ENCODE assay signal across 18 cellular contexts in genomic region chr10:78772486-78772885, GRCh38.
DNase-seq lines count a peak whose midpoint lies in the region; ATAC-seq and TF ChIP-seq lines count a peak whose summit lies in the region.
"Had no signal": no experiment of that assay in that cellular context is flagged by ENCODE, and none has a peak within 500 bp of the region (broad histone marks: within the 10 kb centered on the region; RNA-seq: fewer than 3 reads in every experiment).

No MANE protein-coding gene starts in this region.

- H3K27me3 ChIP-seq in left ventricle myocardium inferior (ENCODE audit: low read depth) (no peaks in the 10 kb centered on the region), sigmoid colon (no peaks in the 10 kb centered on the region)

- H3K36me3 ChIP-seq in left ventricle myocardium inferior (no peaks in the 10 kb centered on the region), sigmoid colon (no peaks in the 10 kb centered on the region)

- peak overlapping the region; percentile 21 for H3K27ac Mint-ChIP-seq in neural crest cell (ENCODE audit: unreplicated experiment)
- H3K27ac Mint-ChIP-seq in stimulated activated naive CD8-positive, alpha-beta T cell treated with anti-CD3 and anti-CD28 coated beads, Interleukin-15, amount 100 ng/mL, for 72 hours, result no peak overlapping the region
- H3K27ac Mint-ChIP-seq: CD14-positive monocyte, H9, HFFc6 had no signal

- no peak overlapping the region for H3K4me3 Mint-ChIP-seq in neural crest cell
- H3K4me3 Mint-ChIP-seq in stimulated activated naive CD8-positive, alpha-beta T cell treated with anti-CD3 and anti-CD28 coated beads, Interleukin-15, amount 100 ng/mL, for 72 hours, result no peak overlapping the region
- H3K4me3 Mint-ChIP-seq: CD14-positive monocyte, H9, HFFc6 had no signal

- TF ChIP-seq POLR2A in sigmoid colon (IDR thresholded peaks at IDR 0.05), result no peak

- no peak for TF ChIP-seq CTCF in left ventricle myocardium inferior (IDR thresholded peaks at IDR 0.05; ENCODE audit: borderline replicate concordance)
- TF ChIP-seq CTCF in neural crest cell (conservative IDR thresholded peaks at IDR 0.05), result no peak
- no peak for TF ChIP-seq CTCF in sigmoid colon (IDR thresholded peaks at IDR 0.05)
- no peak for TF ChIP-seq CTCF in GM13977 (IDR thresholded peaks at IDR 0.05; ENCODE audit: extremely low read depth, insufficient read depth, missing control alignments)

- peak overlapping the region; percentile 52 for H3K27ac ChIP-seq in left ventricle myocardium inferior (replicated peaks)
- peak overlapping the region in 3 of 4 donors; percentile 60 to 73 (median 61) for H3K27ac ChIP-seq in sigmoid colon

- no peak for TF ChIP-seq EP300 in sigmoid colon (IDR thresholded peaks at IDR 0.05)

- intact Hi-C loops in left ventricle myocardium inferior (cut with micrococcal nuclease) (no loop called here), Right ventricle myocardium inferior (cut with DNase I) (no loop called here), sigmoid colon (cut with DNase I) (loop anchor here (10.0 kb wide), 1 partner anchor 412 kb away; no protein-coding TSS in a partner anchor)

- ATAC-seq in Right ventricle myocardium inferior, result no peak
- no peak for ATAC-seq in stimulated activated naive CD8-positive, alpha-beta T cell treated with anti-CD3 and anti-CD28 coated beads, Interleukin-15, amount 100 ng/mL, for 72 hours

- DNase-seq in left ventricle myocardium inferior (no peak), Right ventricle myocardium inferior (ENCODE audit: missing footprints) (no peak), neural crest cell (ENCODE audit: low read depth, low spot score) (no peak), sigmoid colon (no peak), T-helper 9 cell (no peak), GM13977 (ENCODE audit: low spot score) (no peak)
- DNase-seq in stimulated activated naive CD8-positive, alpha-beta T cell treated with anti-CD3 and anti-CD28 coated beads, Interleukin-15, amount 100 ng/mL, for 72 hours, result no peak
- DNase-seq: H9, HFFc6, Karpas-422, MV-4-11, NCI-H1105 treated with DMSO at 0.1 percent for 48 hours, NCI-H2029 treated with DMSO at 0.1 percent for 48 hours, NCI-H2171, NCI-H526, OCI-M1, Right ventricle myocardium superior had no signal

- peaks cover 33% of the 10 kb centered on the region for H3K4me1 ChIP-seq in left ventricle myocardium inferior
- H3K4me1 ChIP-seq in sigmoid colon, result peaks cover 0 to 78% (median 53%) of the 10 kb centered on the region in 4 donors

- H3K9me3 ChIP-seq in left ventricle myocardium inferior (replicated peaks) (no peaks in the 10 kb centered on the region), sigmoid colon (no peaks in the 10 kb centered on the region)

- no peak overlapping the region for H3K4me3 ChIP-seq in left ventricle myocardium inferior
- no peak overlapping the region for H3K4me3 ChIP-seq in sigmoid colon

- no peaks in the 10 kb centered on the region for H3K36me3 Mint-ChIP-seq in neural crest cell (ENCODE audit: low read depth)
- H3K36me3 Mint-ChIP-seq: CD14-positive monocyte had no signal

- H3K4me1 Mint-ChIP-seq in neural crest cell, result peaks cover 38% of the 10 kb centered on the region
- no peaks in the 10 kb centered on the region for H3K4me1 Mint-ChIP-seq in stimulated activated naive CD8-positive, alpha-beta T cell treated with anti-CD3 and anti-CD28 coated beads, Interleukin-15, amount 100 ng/mL, for 72 hours

- H3K9me3 Mint-ChIP-seq in neural crest cell, result no peaks in the 10 kb centered on the region
- H3K9me3 Mint-ChIP-seq in stimulated activated naive CD8-positive, alpha-beta T cell treated with anti-CD3 and anti-CD28 coated beads, Interleukin-15, amount 100 ng/mL, for 72 hours, result no peaks in the 10 kb centered on the region
- H3K9me3 Mint-ChIP-seq: H9, HFFc6 had no signal

- 94 to 95% methylated on average over 8 of the region's 8 CpGs for WGBS in sigmoid colon, 2 donors

- H3K27me3 Mint-ChIP-seq in neural crest cell (ENCODE audit: low read depth), result no peaks in the 10 kb centered on the region
- H3K27me3 Mint-ChIP-seq in stimulated activated naive CD8-positive, alpha-beta T cell treated with anti-CD3 and anti-CD28 coated beads, Interleukin-15, amount 100 ng/mL, for 72 hours, result no peaks in the 10 kb centered on the region

- in situ Hi-C loops in GM13977 (cut with MboI; ENCODE audit: low pct_unique_long_range_greater_than_20kb, low sequenced_read_pairs, unreplicated experiment), result no loop called here
